ENCODE assay signal across 1 cellular context in the genomic region with DNA sequence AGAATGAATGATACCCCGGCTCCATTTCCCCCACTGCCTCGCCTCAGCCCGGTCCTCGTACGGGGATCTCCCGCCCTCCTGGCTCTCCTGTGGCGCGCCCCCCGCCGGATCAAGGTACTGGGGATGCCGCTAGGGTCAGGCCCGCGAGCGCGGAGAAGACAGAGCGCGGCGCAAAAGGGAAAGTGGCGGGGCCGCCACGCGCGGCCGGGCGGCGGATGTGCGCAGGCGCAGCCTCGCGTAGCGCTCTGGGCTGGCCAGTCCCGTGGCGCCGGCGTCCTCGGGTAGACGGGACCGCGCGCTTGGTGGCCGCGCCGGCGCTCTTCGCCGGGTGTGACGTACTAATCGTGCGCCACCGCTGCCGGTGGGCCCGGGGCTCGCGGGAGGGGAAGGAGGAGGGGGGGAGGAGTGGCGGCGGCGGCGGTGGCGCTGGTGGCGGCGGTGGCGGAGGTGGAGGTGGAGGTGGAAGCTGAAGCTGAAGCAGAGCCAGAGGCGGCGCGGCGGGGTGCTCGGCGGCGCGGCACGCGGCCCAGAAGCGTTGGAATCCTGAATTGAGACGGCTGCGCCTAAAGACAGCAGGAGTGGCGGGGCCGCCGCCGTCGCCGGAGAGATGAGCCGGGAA.
A peak's percentile ranks its signal among the peaks of the same experiment; 100 is the strongest.
TF ChIP-seq lines count a peak whose summit lies in the region.

SENP3 (plus strand) TSS at position 331 of the 619 bp plus-strand sequence. CDS start 1,158 bp downstream, outside the sequence.

TF ChIP-seq in HepG2, 621 proteins besides CTCF, POLR2A, EP300 and RAD21 (continued from another document and continues in another):
- TF ChIP-seq ATF4 (CRISPR knock-in tag; IDR thresholded peaks at IDR 0.05) (0 out of 4 replicates have a peak, but pooled peaks of 1 of the 2 experiments have one; percentile 30), ZNF276 (CRISPR knock-in tag; IDR thresholded peaks at IDR 0.05; ENCODE audit: low read depth) (0 out of 2 replicates have a peak, but pooled peaks have one; percentile 33), SKIL (CRISPR knock-in tag; IDR thresholded peaks at IDR 0.05; ENCODE audit: borderline replicate concordance) (0 out of 2 replicates have a peak, but pooled peaks have one; percentile 19), SRY (CRISPR knock-in tag; IDR thresholded peaks at IDR 0.05) (0 out of 2 replicates have a peak, but pooled peaks have one; percentile 80), HNRNPLL (IDR thresholded peaks at IDR 0.05; ENCODE audit: low read depth, low read length, poor library complexity, severe bottlenecking) (peak; percentile 22), PAXIP1 (CRISPR knock-in tag; conservative IDR thresholded peaks at IDR 0.05) (0 out of 2 replicates have a peak, but pooled peaks have one; percentile 17), ZNF383 (CRISPR knock-in tag; IDR thresholded peaks at IDR 0.05; ENCODE audit: borderline replicate concordance) (0 out of 2 replicates have a peak, but pooled peaks have one; percentile 90), ATAD3A (CRISPR knock-in tag; IDR thresholded peaks at IDR 0.05) (0 out of 2 replicates have a peak, but pooled peaks have one; percentile 48), ZNF33B (CRISPR knock-in tag; IDR thresholded peaks at IDR 0.05) (0 out of 2 replicates have a peak, but pooled peaks have one; percentile 32), ZNF333 (CRISPR knock-in tag; IDR thresholded peaks at IDR 0.05; ENCODE audit: borderline replicate concordance) (peak; percentile 46; the same call in 1 of the 2 replicates), ZZZ3 (CRISPR knock-in tag; IDR thresholded peaks at IDR 0.05; ENCODE audit: borderline replicate concordance) (0 out of 2 replicates have a peak, but pooled peaks have one; percentile 78), ZNF552 (CRISPR knock-in tag; IDR thresholded peaks at IDR 0.05; ENCODE audit: borderline replicate concordance) (peak; percentile 34; the same call in 1 of the 2 replicates), ZNF225 (CRISPR knock-in tag; IDR thresholded peaks at IDR 0.05) (0 out of 2 replicates have a peak, but pooled peaks have one; percentile 5), SAP130 (CRISPR knock-in tag; IDR thresholded peaks at IDR 0.05; ENCODE audit: low read depth) (peak; percentile 86), ZNF570 (CRISPR knock-in tag; IDR thresholded peaks at IDR 0.05; ENCODE audit: borderline replicate concordance) (no peak), ZBTB26 (CRISPR knock-in tag; IDR thresholded peaks at IDR 0.05; ENCODE audit: borderline replicate concordance) (0 out of 2 replicates have a peak, but pooled peaks have one; percentile 8), USF2 (IDR thresholded peaks at IDR 0.05; ENCODE audit: low read depth, low read length) (no peak), USF2 (CRISPR knock-in tag; IDR thresholded peaks at IDR 0.05; ENCODE audit: borderline replicate concordance) (no peak), YEATS2 (CRISPR knock-in tag; IDR thresholded peaks at IDR 0.05; ENCODE audit: borderline replicate concordance) (peak; percentile 71), ZNF274 (CRISPR knock-in tag; IDR thresholded peaks at IDR 0.05) (0 out of 2 replicates have a peak, but pooled peaks have one; percentile 55), ZNF451 (CRISPR knock-in tag; IDR thresholded peaks at IDR 0.05) (0 out of 2 replicates have a peak, but pooled peaks have one; percentile 24), STAG1 (CRISPR knock-in tag; IDR thresholded peaks at IDR 0.05) (no peak), NFYC (CRISPR knock-in tag; IDR thresholded peaks at IDR 0.05) (peak; percentile 46), ZNF317 (CRISPR knock-in tag; IDR thresholded peaks at IDR 0.05) (peak; percentile 13; the same call in 1 of the 2 replicates), ZNF34 (CRISPR knock-in tag; IDR thresholded peaks at IDR 0.05; ENCODE audit: borderline replicate concordance) (peak; percentile 81; the same call in 1 of the 2 replicates), NFRKB (IDR thresholded peaks at IDR 0.05) (no peak), AGO2 (optimal IDR thresholded peaks at IDR 0.05; ENCODE audit: low read depth, low read length) (peak; percentile 84), ZMAT3 (CRISPR knock-in tag; conservative IDR thresholded peaks at IDR 0.05) (no peak), ZNF776 (CRISPR knock-in tag; IDR thresholded peaks at IDR 0.05) (peak; percentile 6; the same call in 1 of the 2 replicates), NRL (CRISPR knock-in tag; IDR thresholded peaks at IDR 0.05; ENCODE audit: borderline replicate concordance) (peak; percentile 41; the same call in 1 of the 2 replicates), MAZ (IDR thresholded peaks at IDR 0.05; ENCODE audit: borderline replicate concordance, low read depth, low read length) (peak; percentile 77; the same call in 1 of the 2 replicates), MAZ (CRISPR knock-in tag; IDR thresholded peaks at IDR 0.05; ENCODE audit: low read depth) (peak; percentile 79)
- TF ChIP-seq, protein P1, sequence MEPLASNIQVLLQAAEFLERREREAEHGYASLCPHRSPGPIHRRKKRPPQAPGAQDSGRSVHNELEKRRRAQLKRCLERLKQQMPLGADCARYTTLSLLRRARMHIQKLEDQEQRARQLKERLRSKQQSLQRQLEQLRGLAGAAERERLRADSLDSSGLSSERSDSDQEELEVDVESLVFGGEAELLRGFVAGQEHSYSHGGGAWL (CRISPR knock-in tag; IDR thresholded peaks at IDR 0.05): no peak; the same call in 1 of the 2 replicates
- TF ChIP-seq, protein P2, sequence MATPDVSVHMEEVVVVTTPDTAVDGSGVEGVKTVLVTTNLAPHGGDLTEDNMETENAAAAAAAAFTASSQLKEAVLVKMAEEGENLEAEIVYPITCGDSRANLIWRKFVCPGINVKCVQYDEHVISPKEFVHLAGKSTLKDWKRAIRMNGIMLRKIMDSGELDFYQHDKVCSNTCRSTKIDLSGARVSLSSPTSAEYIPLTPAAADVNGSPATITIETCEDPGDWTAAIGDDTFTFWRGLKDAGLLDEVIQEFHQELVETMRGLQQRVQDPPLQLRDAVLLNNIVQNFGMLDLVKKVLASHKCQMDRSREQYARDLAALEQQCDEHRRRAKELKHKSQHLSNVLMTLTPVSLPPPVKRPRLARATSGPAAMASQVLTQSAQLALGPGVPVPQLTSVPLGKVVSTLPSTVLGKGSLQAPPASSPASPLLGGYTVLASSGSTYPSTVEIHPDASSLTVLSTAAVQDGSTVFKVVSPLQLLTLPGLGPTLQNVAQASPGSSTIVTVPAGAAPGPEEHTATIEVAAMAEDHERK (CRISPR knock-in tag; IDR thresholded peaks at IDR 0.05; ENCODE audit: low read depth): peak; percentile 63; the same call in 1 of the 2 replicates
- TF ChIP-seq, protein P3, sequence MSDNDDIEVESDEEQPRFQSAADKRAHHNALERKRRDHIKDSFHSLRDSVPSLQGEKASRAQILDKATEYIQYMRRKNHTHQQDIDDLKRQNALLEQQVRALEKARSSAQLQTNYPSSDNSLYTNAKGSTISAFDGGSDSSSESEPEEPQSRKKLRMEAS (IDR thresholded peaks at IDR 0.05): peak; percentile 55; the same call in 1 of the 2 replicates
- TF ChIP-seq, protein P4, sequence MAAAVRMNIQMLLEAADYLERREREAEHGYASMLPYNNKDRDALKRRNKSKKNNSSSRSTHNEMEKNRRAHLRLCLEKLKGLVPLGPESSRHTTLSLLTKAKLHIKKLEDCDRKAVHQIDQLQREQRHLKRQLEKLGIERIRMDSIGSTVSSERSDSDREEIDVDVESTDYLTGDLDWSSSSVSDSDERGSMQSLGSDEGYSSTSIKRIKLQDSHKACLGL (CRISPR knock-in tag; IDR thresholded peaks at IDR 0.05): peak; percentile 70
- TF ChIP-seq, protein P5, sequence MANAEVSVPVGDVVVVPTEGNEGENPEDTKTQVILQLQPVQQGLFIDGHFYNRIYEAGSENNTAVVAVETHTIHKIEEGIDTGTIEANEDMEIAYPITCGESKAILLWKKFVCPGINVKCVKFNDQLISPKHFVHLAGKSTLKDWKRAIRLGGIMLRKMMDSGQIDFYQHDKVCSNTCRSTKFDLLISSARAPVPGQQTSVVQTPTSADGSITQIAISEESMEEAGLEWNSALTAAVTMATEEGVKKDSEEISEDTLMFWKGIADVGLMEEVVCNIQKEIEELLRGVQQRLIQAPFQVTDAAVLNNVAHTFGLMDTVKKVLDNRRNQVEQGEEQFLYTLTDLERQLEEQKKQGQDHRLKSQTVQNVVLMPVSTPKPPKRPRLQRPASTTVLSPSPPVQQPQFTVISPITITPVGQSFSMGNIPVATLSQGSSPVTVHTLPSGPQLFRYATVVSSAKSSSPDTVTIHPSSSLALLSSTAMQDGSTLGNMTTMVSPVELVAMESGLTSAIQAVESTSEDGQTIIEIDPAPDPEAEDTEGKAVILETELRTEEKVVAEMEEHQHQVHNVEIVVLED (CRISPR knock-in tag; IDR thresholded peaks at IDR 0.05; ENCODE audit: borderline replicate concordance): peak; percentile 77; the same call in 1 of the 2 replicates
